ENCODE assay signal across 16 cellular contexts in genomic region chr13:106352850-106353249, GRCh38.
A peak's percentile ranks its signal among the peaks of the same experiment; 100 is the strongest.
DNase-seq lines count a peak whose midpoint lies in the region; ATAC-seq and TF ChIP-seq lines count a peak whose summit lies in the region.
"Had no signal": no experiment of that assay in that cellular context is flagged by ENCODE, and none has a peak within 500 bp of the region (broad histone marks: within the 10 kb centered on the region; RNA-seq: fewer than 3 reads in every experiment).

No MANE protein-coding gene starts in this region.

- H3K4me3 ChIP-seq in fibroblast of lung (replicated peaks in 1 of 4; ENCODE audit: control extremely low read depth in 1 of 4, insufficient read depth in 1 of 4, low read depth in 3 of 4, low read length in 4 of 4): no peak overlapping the region
- H3K4me3 ChIP-seq in mesenchymal stem cell (ENCODE audit: insufficient read depth in 1 of 2, low read depth in 1 of 2, low read length in 2 of 2): no peak overlapping the region
- no peak overlapping the region for H3K4me3 ChIP-seq in ascending aorta
- H3K4me3 ChIP-seq: HAP-1 had no signal

- no peak overlapping the region for H2AK5ac ChIP-seq in mesenchymal stem cell (ENCODE audit: low read length, severe bottlenecking)

- H3K9me3 ChIP-seq in fibroblast of lung (ENCODE audit: control insufficient read depth, insufficient read depth, low read depth, low read length) (no peaks in the 10 kb centered on the region), mesenchymal stem cell (ENCODE audit: control insufficient read depth, low read length) (no peaks in the 10 kb centered on the region), ascending aorta (no peaks in the 10 kb centered on the region)
- H3K9me3 ChIP-seq: HAP-1 had no signal

- no peak overlapping the region for H2AFZ ChIP-seq in fibroblast of lung (ENCODE audit: low read length)
- H2AFZ ChIP-seq in mesenchymal stem cell (ENCODE audit: low read depth, low read length): no peak overlapping the region

- no peak overlapping the region for H4K8ac ChIP-seq in mesenchymal stem cell (ENCODE audit: low read length)

- no peak overlapping the region for H4K91ac ChIP-seq in mesenchymal stem cell (ENCODE audit: low read length)

- no peaks in the 10 kb centered on the region for H4K20me1 ChIP-seq in fibroblast of lung (ENCODE audit: control insufficient read depth, extremely low read depth, insufficient read depth, low read length)

- H2BK12ac ChIP-seq in mesenchymal stem cell (ENCODE audit: low read length in 2 of 2): no peak overlapping the region

- H3K36me3 ChIP-seq in fibroblast of lung (ENCODE audit: control insufficient read depth, insufficient read depth, low read length): no peaks in the 10 kb centered on the region
- H3K36me3 ChIP-seq in mesenchymal stem cell (ENCODE audit: control insufficient read depth in 1 of 2, insufficient read depth in 2 of 2, low read depth in 1 of 2, low read length in 2 of 2): no peaks in the 10 kb centered on the region
- no peaks in the 10 kb centered on the region for H3K36me3 ChIP-seq in ascending aorta
- H3K36me3 ChIP-seq: HAP-1 had no signal

- no peaks in the 10 kb centered on the region for H3K9me3 Mint-ChIP-seq in naive thymus-derived CD8-positive, alpha-beta T cell
- H3K9me3 Mint-ChIP-seq: CD4-positive, alpha-beta memory T cell; HFFc6 had no signal

- peaks cover 0 to 5% (median 4%) of the 10 kb centered on the region in 4 donors for H3K4me1 Mint-ChIP-seq in naive thymus-derived CD8-positive, alpha-beta T cell
- H3K4me1 Mint-ChIP-seq: CD4-positive, alpha-beta memory T cell had no signal

- H3K4ac ChIP-seq in mesenchymal stem cell (ENCODE audit: low read depth in 1 of 2, low read length in 2 of 2): no peak overlapping the region

- peaks cover 7% of the 10 kb centered on the region for H3K27me3 ChIP-seq in fibroblast of lung (ENCODE audit: control insufficient read depth, insufficient read depth, low read length)
- H3K27me3 ChIP-seq in mesenchymal stem cell (ENCODE audit: control insufficient read depth in 1 of 2, insufficient read depth in 1 of 2, low read length in 2 of 2): peaks cover 0 to 27% of the 10 kb centered on the region in 2 experiments
- H3K27me3 ChIP-seq in ascending aorta: no peaks in the 10 kb centered on the region

- no peak overlapping the region for H3K4me2 ChIP-seq in fibroblast of lung (ENCODE audit: extremely low read depth, insufficient read depth, low read length)
- no peak overlapping the region for H3K4me2 ChIP-seq in mesenchymal stem cell (ENCODE audit: low read length, poor library complexity, severe bottlenecking)

- POLR2A ChIA-PET in naive thymus-derived CD8-positive, alpha-beta T cell (lab: Charles Lee): no interaction called here

- no peaks in the 10 kb centered on the region for H3K36me3 Mint-ChIP-seq in naive thymus-derived CD8-positive, alpha-beta T cell
- H3K36me3 Mint-ChIP-seq: CD4-positive, alpha-beta memory T cell had no signal

- no peak overlapping the region for H3K27ac Mint-ChIP-seq in naive thymus-derived CD8-positive, alpha-beta T cell
- H3K27ac Mint-ChIP-seq: CD4-positive, alpha-beta memory T cell; HFFc6 had no signal

- H3K9ac ChIP-seq in fibroblast of lung (ENCODE audit: insufficient read depth, low read length): no peak overlapping the region
- H3K9ac ChIP-seq in mesenchymal stem cell (ENCODE audit: low read length): no peak overlapping the region

- H2BK15ac ChIP-seq in mesenchymal stem cell (ENCODE audit: low read depth, poor library complexity, severe bottlenecking): no peak overlapping the region

- H3K27ac ChIP-seq in fibroblast of lung (ENCODE audit: insufficient read depth, low read length) (no peak overlapping the region), mesenchymal stem cell (ENCODE audit: low read length, poor library complexity, severe bottlenecking) (no peak overlapping the region), ascending aorta (no peak overlapping the region)

- peaks cover 11 to 59% (median 27%) of the 10 kb centered on the region in 5 donors for H3K27me3 Mint-ChIP-seq in naive thymus-derived CD8-positive, alpha-beta T cell

- H3K18ac ChIP-seq in mesenchymal stem cell (ENCODE audit: low read depth in 1 of 2, low read length in 2 of 2): no peak overlapping the region

- no peak overlapping the region for H3K23ac ChIP-seq in mesenchymal stem cell (ENCODE audit: low read length in 2 of 2)

- TF ChIP-seq CTCF in fibroblast of lung (conservative IDR thresholded peaks at IDR 0.05 in 1 of 2, IDR thresholded peaks at IDR 0.05 in 1 of 2; ENCODE audit: low read depth in 1 of 2, low read length in 2 of 2) (no peak), ascending aorta (IDR thresholded peaks at IDR 0.05) (no peak)

- H3K79me2 ChIP-seq in fibroblast of lung (ENCODE audit: control insufficient read depth, insufficient read depth, low read length): no peaks in the 10 kb centered on the region

- intact Hi-C loops in ascending aorta (cut with DNase I): no loop called here

- ATAC-seq in HG02840 (IDR thresholded peaks at IDR 0.05; ENCODE audit: low FRiP score, unreplicated experiment): no peak
- no peak for ATAC-seq in naive thymus-derived CD8-positive, alpha-beta T cell

- H3K4me3 Mint-ChIP-seq in naive thymus-derived CD8-positive, alpha-beta T cell: no peak overlapping the region
- H3K4me3 Mint-ChIP-seq: CD4-positive, alpha-beta memory T cell; HFFc6 had no signal

- H2BK120ac ChIP-seq in mesenchymal stem cell (ENCODE audit: low read depth, low read length): no peak overlapping the region

- H3K14ac ChIP-seq in mesenchymal stem cell (ENCODE audit: low read length in 2 of 2): no peak overlapping the region

- H3K79me1 ChIP-seq in mesenchymal stem cell (replicated peaks; ENCODE audit: low read length, poor library complexity, severe bottlenecking): no peaks in the 10 kb centered on the region

- H3K4me1 ChIP-seq in fibroblast of lung (ENCODE audit: control insufficient read depth, extremely low read depth, insufficient read depth, low read length) (no peaks in the 10 kb centered on the region), mesenchymal stem cell (ENCODE audit: control insufficient read depth, insufficient read depth, low read depth, low read length) (peaks cover 8% of the 10 kb centered on the region), ascending aorta (peaks cover 0 to 5% of the 10 kb centered on the region in 2 donors)

- H2BK5ac ChIP-seq in mesenchymal stem cell (ENCODE audit: low read depth, low read length, poor library complexity, severe bottlenecking): no peak overlapping the region

- DNase-seq in ELR (ENCODE audit: low read depth) (peak; percentile 29), fibroblast of lung (ENCODE audit: low read depth in 2 of 2) (peak; percentile 22 to 58), mesenchymal stem cell (peak; percentile 54), ascending aorta (ENCODE audit: low spot score in 2 of 2) (no peak)
- DNase-seq in naive thymus-derived CD8-positive, alpha-beta T cell: no peak
- DNase-seq: C1 segment of cervical spinal cord; Calu3; CD4-positive, alpha-beta memory T cell; COR-L47; DMS53; DMS79 treated with DMSO at 0.1 percent for 48 hours; GF-D8; GOT3; HFFc6 had no signal

Comparison
In these comparisons a context has a peak if more than half of its experiments do, and no peak if none do; other contexts are left out.
1. DNase-seq: peak in ELR (single experiment), fibroblast of lung (2 of 2) and mesenchymal stem cell (single experiment); none in ascending aorta (0 of 2) and naive thymus-derived CD8-positive, alpha-beta T cell (0 of 10).